ENCODE assay signal across 12 cellular contexts in genomic region chr10:103583871-103584215, GRCh38.
DNase-seq lines count a peak whose midpoint lies in the region; ATAC-seq and TF ChIP-seq lines count a peak whose summit lies in the region.
"Had no signal": no experiment of that assay in that cellular context is flagged by ENCODE, and none has a peak within 500 bp of the region (broad histone marks: within the 10 kb centered on the region; RNA-seq: fewer than 3 reads in every experiment).

No MANE protein-coding gene starts in this region.

- H3K9me3 ChIP-seq in skeletal muscle tissue (ENCODE audit: control insufficient read depth in 3 of 3, low read length in 3 of 3) = no peaks in the 10 kb centered on the region
- H3K9me3 ChIP-seq: A549, body of pancreas, mucosa of descending colon had no signal

- no peak overlapping the region for H3K27ac ChIP-seq in coronary artery
- H3K27ac ChIP-seq in skeletal muscle tissue (ENCODE audit: low read depth, low read length) = no peak overlapping the region
- H3K27ac ChIP-seq: A549, body of pancreas had no signal

- no peaks in the 10 kb centered on the region for H3K27me3 ChIP-seq in skeletal muscle tissue (ENCODE audit: control insufficient read depth in 3 of 3, insufficient read depth in 3 of 3, low read length in 3 of 3)
- H3K27me3 ChIP-seq: body of pancreas had no signal

- H3K9ac ChIP-seq in skeletal muscle tissue (ENCODE audit: low read depth in 1 of 3, low read length in 3 of 3) = peak overlapping the region in 1 of 3 donors; percentile 20

- H3K4me1 ChIP-seq in skeletal muscle tissue (ENCODE audit: control insufficient read depth in 3 of 3, insufficient read depth in 3 of 3, low read length in 3 of 3) = peaks cover 36 to 49% (median 38%) of the 10 kb centered on the region in 3 donors

- no peak for TF ChIP-seq CTCF in coronary artery (IDR thresholded peaks at IDR 0.05)

- H3K4me3 ChIP-seq in coronary artery (peak overlapping the region; percentile 66), skeletal muscle tissue (ENCODE audit: low read length in 3 of 3) (peak overlapping the region; percentile 26 to 59 (median 58))
- H3K4me3 ChIP-seq: A549, body of pancreas, mucosa of descending colon had no signal

- peak; percentile 11 for ATAC-seq in HG03460 (IDR thresholded peaks at IDR 0.05; ENCODE audit: unreplicated experiment)
- ATAC-seq: A549, body of pancreas, Panc1 had no signal

- peaks cover 0 to 8% (median 2%) of the 10 kb centered on the region in 3 donors for H3K36me3 ChIP-seq in skeletal muscle tissue (ENCODE audit: control insufficient read depth in 3 of 3, insufficient read depth in 3 of 3, low read length in 3 of 3)

- DNase-seq in activated CD4-positive, alpha-beta T cell treated with anti-CD3 and anti-CD28 coated beads for 48 hours = peak; percentile 12
- no peak for DNase-seq in activated CD4-positive, alpha-beta T cell treated with anti-CD3 and anti-CD28 coated beads, Interleukin-2, amount 50 U/mL, for 4 hours
- DNase-seq in coronary artery (ENCODE audit: low spot score) (no peak), GOT3 (lab: John Stamatoyannopoulos, UW) (no peak)
- no peak for DNase-seq in effector CD4-positive, alpha-beta T cell
- no peak for DNase-seq in central memory CD4-positive, alpha-beta T cell
- DNase-seq: body of pancreas, mucosa of descending colon had no signal
